Comparison of ENCODE assay signal across 21 cellular contexts in genomic region chr2:110143982-110144381, GRCh38. TPM values are rescaled to one million over a fixed set of nuclear protein-coding genes. Genes with fewer than 3 reads are reported as not detected.
DNase-seq lines count a peak whose midpoint lies in the region; ATAC-seq and TF ChIP-seq lines count a peak whose summit lies in the region.
"Had no signal": no experiment of that assay in that cellular context is flagged by ENCODE, and none has a peak within 500 bp of the region (broad histone marks: within the 10 kb centered on the region; RNA-seq: fewer than 3 reads in every experiment).

No MANE protein-coding gene starts in this region.

- no peak for TF ChIP-seq POLR2A in gastrocnemius medialis (IDR thresholded peaks at IDR 0.05)

- DNase-seq in GM12865 (ENCODE audit: low read depth), result peak; percentile 6
- no peak for DNase-seq in NCI-H510A (lab: John Stamatoyannopoulos, UW)
- no peak for DNase-seq in gastrocnemius medialis
- DNase-seq in activated T-cell treated with anti-CD3 and anti-CD28 coated beads for 4 hours, result no peak
- DNase-seq: C1 segment of cervical spinal cord, DMS 273 treated with DMSO at 0.1 percent for 48 hours, GM23248, IMR-90, NCI-H1417, NCI-H1930, NCI-H2171 treated with DMSO at 0.1 percent for 48 hours, NCI-H510A treated with DMSO at 0.1 percent for 48 hours, SK-N-SH had no signal

- no peaks in the 10 kb centered on the region for H3K4me1 ChIP-seq in gastrocnemius medialis

- peak; percentile 66 for ATAC-seq in GM19395 (IDR thresholded peaks at IDR 0.05; ENCODE audit: unreplicated experiment)
- peak; percentile 62 for ATAC-seq in HG02973 (IDR thresholded peaks at IDR 0.05; ENCODE audit: unreplicated experiment)
- peak; percentile 56 for ATAC-seq in HG03558 (IDR thresholded peaks at IDR 0.05; ENCODE audit: extremely low read depth, unreplicated experiment)
- no peak for ATAC-seq in GM18858 (IDR thresholded peaks at IDR 0.05; ENCODE audit: unreplicated experiment)
- ATAC-seq in gastrocnemius medialis, result no peak
- ATAC-seq: Panc1, Right ventricle myocardium inferior had no signal

- intact Hi-C loops in gastrocnemius medialis (cut with DNase I; ENCODE audit: low total_unique reads), result no loop called here

- H3K4me3 ChIP-seq in GM12865 (ENCODE audit: low read depth, low read length), result no peak overlapping the region
- H3K4me3 ChIP-seq in gastrocnemius medialis, result no peak overlapping the region
- H3K4me3 ChIP-seq: GM23248 had no signal

- no peaks in the 10 kb centered on the region for H3K27me3 ChIP-seq in gastrocnemius medialis

- TF ChIP-seq CTCF in GM12865 (IDR thresholded peaks at IDR 0.05; ENCODE audit: insufficient read depth, low read depth, low read length, missing control alignments) (no peak), gastrocnemius medialis (IDR thresholded peaks at IDR 0.05 in 4 of 5, conservative IDR thresholded peaks at IDR 0.05 in 1 of 5) (no peak)

- in situ Hi-C loops in gastrocnemius medialis (cut with MboI; ENCODE audit: low sequenced_read_pairs in 4 of 4), result no loop called here

- peaks cover 0 to 64% of the 10 kb centered on the region in 2 donors for H3K36me3 ChIP-seq in gastrocnemius medialis

- no peak overlapping the region for H3K27ac ChIP-seq in gastrocnemius medialis
- H3K27ac ChIP-seq: GM23248 had no signal

- no peaks in the 10 kb centered on the region for H3K9me3 ChIP-seq in gastrocnemius medialis
- H3K9me3 ChIP-seq: SK-N-SH had no signal

RNA-seq across cellular contexts. Expression of gene MALL, which starts 28.4 kb away (rescaled TPM):
- 1 to 10 TPM; 1.7 to 3.8 (median 2.5) TPM for total RNA-seq in gastrocnemius medialis
- total RNA-seq: LHCN-M2; T-helper 1 cell treated with Interleukin-12 subunit alpha and Interleukin-12 subunit beta and Interleukin-4 antibody, amounts not matched to agents 30 ng/mL and 1 ng/mL, for 36 hours had no signal

Comparison
In these comparisons a context has a peak if more than half of its experiments do, and no peak if none do; other contexts are left out.
1. ATAC-seq: peak in GM19395 (single experiment), HG02973 (single experiment) and HG03558 (single experiment); none in GM18858 (single experiment) and gastrocnemius medialis (0 of 2).